Comparison of ENCODE assay signal across 1 cellular context in the genomic region with DNA sequence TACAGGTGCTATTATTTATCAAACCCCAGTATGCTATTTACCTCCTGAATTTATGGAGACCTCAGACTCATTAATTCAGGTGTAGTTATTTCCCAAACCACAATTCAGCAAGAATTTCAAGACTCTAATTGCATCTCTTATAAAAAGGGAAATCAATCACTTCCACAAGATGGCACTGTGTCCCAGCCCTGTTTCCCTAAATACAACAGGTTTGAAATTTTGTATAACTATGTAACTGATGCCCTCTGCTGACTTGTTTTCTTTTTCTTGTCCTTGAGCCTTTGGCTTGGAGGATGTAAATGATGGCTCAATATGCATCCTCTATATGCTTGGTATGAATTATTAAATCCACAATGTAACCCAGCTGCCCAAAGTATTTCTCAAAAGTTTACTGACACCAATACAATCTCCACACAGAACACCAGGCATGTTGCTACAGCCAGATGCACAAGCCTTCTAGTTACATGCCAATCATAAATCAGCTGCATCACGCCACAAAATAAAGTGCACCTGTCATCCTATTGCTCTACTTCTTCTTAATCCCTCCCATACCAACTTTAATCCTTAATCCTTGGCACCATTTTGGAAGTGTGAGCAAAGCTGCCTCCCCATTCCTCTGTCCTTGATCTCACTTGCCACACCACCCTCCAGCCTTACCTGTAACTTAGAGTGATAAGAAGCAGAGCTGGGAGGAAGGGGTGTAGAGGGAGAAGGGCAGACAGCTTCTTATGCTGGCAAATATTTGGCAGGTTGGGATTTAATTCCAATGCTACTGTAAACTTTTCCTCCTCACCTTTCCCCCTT.
TF ChIP-seq lines count a peak whose summit lies in the region.

No MANE protein-coding gene starts in this region.

TF ChIP-seq in HepG2, 621 proteins besides CTCF, POLR2A, EP300 and RAD21:
- TF ChIP-seq ZNF558 (CRISPR knock-in tag; IDR thresholded peaks at IDR 0.05; ENCODE audit: borderline replicate concordance) (no peak), RXRB (CRISPR knock-in tag; IDR thresholded peaks at IDR 0.05; ENCODE audit: borderline replicate concordance) (peak; percentile 13; the same call in 1 of the 2 replicates), ARNT (IDR thresholded peaks at IDR 0.05) (no peak), ZNF709 (CRISPR knock-in tag; IDR thresholded peaks at IDR 0.05) (no peak), PCBP1 (IDR thresholded peaks at IDR 0.05; ENCODE audit: borderline replicate concordance, low read depth, low read length) (no peak), PCBP2 (optimal IDR thresholded peaks at IDR 0.05; ENCODE audit: low read depth, low read length, poor library complexity, severe bottlenecking) (no peak), ARNTL (CRISPR knock-in tag; IDR thresholded peaks at IDR 0.05) (no peak), MYC (CRISPR knock-in tag; IDR thresholded peaks at IDR 0.05; ENCODE audit: borderline replicate concordance) (no peak), SAP130 (CRISPR knock-in tag; IDR thresholded peaks at IDR 0.05; ENCODE audit: low read depth) (0 out of 2 replicates have a peak, but pooled peaks have one; percentile 25), KAT8 (CRISPR knock-in tag; IDR thresholded peaks at IDR 0.05) (0 out of 2 replicates have a peak, but pooled peaks have one; percentile 29), RARA (CRISPR knock-in tag; IDR thresholded peaks at IDR 0.05) (no peak), ETV6 (CRISPR knock-in tag; conservative IDR thresholded peaks at IDR 0.05) (no peak), ZNF615 (CRISPR knock-in tag; IDR thresholded peaks at IDR 0.05; ENCODE audit: borderline replicate concordance) (no peak), TAF1 (CRISPR knock-in tag; IDR thresholded peaks at IDR 0.05) (no peak), SMC3 (IDR thresholded peaks at IDR 0.05; ENCODE audit: low read length) (peak; percentile 60; the same call in 1 of the 2 replicates), CHD4 (IDR thresholded peaks at IDR 0.05; ENCODE audit: borderline replicate concordance, low read length) (no peak), STAG1 (CRISPR knock-in tag; IDR thresholded peaks at IDR 0.05) (peak; percentile 88), SIN3A (IDR thresholded peaks at IDR 0.05; ENCODE audit: borderline replicate concordance, low read depth, low read length) (no peak), KLF13 (CRISPR knock-in tag; IDR thresholded peaks at IDR 0.05) (no peak), PHF8 (CRISPR knock-in tag; IDR thresholded peaks at IDR 0.05) (no peak), ZNF17 (CRISPR knock-in tag; IDR thresholded peaks at IDR 0.05) (no peak), SOX13 (IDR thresholded peaks at IDR 0.05) (no peak), SOX13 (CRISPR knock-in tag; conservative IDR thresholded peaks at IDR 0.05 in 1 of 2, IDR thresholded peaks at IDR 0.05 in 1 of 2) (no peak)
- TF ChIP-seq, protein P1, sequence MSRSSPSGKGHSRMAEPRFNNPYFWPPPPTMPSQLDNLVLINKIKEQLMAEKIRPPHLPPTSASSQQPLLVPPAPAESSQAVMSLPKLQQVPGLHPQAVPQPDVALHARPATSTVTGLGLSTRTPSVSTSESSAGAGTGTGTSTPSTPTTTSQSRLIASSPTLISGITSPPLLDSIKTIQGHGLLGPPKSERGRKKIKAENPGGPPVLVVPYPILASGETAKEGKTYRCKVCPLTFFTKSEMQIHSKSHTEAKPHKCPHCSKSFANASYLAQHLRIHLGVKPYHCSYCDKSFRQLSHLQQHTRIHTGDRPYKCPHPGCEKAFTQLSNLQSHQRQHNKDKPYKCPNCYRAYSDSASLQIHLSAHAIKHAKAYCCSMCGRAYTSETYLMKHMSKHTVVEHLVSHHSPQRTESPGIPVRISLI (CRISPR knock-in tag; IDR thresholded peaks at IDR 0.05; ENCODE audit: borderline replicate concordance): no peak
- TF ChIP-seq, protein P2, sequence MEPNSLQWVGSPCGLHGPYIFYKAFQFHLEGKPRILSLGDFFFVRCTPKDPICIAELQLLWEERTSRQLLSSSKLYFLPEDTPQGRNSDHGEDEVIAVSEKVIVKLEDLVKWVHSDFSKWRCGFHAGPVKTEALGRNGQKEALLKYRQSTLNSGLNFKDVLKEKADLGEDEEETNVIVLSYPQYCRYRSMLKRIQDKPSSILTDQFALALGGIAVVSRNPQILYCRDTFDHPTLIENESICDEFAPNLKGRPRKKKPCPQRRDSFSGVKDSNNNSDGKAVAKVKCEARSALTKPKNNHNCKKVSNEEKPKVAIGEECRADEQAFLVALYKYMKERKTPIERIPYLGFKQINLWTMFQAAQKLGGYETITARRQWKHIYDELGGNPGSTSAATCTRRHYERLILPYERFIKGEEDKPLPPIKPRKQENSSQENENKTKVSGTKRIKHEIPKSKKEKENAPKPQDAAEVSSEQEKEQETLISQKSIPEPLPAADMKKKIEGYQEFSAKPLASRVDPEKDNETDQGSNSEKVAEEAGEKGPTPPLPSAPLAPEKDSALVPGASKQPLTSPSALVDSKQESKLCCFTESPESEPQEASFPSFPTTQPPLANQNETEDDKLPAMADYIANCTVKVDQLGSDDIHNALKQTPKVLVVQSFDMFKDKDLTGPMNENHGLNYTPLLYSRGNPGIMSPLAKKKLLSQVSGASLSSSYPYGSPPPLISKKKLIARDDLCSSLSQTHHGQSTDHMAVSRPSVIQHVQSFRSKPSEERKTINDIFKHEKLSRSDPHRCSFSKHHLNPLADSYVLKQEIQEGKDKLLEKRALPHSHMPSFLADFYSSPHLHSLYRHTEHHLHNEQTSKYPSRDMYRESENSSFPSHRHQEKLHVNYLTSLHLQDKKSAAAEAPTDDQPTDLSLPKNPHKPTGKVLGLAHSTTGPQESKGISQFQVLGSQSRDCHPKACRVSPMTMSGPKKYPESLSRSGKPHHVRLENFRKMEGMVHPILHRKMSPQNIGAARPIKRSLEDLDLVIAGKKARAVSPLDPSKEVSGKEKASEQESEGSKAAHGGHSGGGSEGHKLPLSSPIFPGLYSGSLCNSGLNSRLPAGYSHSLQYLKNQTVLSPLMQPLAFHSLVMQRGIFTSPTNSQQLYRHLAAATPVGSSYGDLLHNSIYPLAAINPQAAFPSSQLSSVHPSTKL (CRISPR knock-in tag; IDR thresholded peaks at IDR 0.05): peak; percentile 45
- TF ChIP-seq, protein P3, sequence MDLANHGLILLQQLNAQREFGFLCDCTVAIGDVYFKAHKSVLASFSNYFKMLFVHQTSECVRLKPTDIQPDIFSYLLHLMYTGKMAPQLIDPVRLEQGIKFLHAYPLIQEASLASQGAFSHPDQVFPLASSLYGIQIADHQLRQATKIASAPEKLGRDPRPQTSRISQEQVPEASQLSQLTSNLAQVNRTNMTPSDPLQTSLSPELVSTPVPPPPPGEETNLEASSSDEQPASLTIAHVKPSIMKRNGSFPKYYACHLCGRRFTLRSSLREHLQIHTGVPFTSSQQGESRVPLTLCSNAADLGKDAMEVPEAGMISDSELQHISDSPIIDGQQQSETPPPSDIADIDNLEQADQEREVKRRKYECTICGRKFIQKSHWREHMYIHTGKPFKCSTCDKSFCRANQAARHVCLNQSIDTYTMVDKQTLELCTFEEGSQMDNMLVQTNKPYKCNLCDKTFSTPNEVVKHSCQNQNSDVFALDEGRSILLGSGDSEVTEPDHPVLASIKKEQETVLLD (CRISPR knock-in tag; IDR thresholded peaks at IDR 0.05; ENCODE audit: low read depth): no peak
- TF ChIP-seq, protein P4, sequence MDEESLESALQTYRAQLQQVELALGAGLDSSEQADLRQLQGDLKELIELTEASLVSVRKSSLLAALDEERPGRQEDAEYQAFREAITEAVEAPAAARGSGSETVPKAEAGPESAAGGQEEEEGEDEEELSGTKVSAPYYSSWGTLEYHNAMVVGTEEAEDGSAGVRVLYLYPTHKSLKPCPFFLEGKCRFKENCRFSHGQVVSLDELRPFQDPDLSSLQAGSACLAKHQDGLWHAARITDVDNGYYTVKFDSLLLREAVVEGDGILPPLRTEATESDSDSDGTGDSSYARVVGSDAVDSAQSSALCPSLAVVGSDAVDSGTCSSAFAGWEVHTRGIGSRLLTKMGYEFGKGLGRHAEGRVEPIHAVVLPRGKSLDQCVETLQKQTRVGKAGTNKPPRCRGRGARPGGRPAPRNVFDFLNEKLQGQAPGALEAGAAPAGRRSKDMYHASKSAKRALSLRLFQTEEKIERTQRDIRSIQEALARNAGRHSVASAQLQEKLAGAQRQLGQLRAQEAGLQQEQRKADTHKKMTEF (CRISPR knock-in tag; IDR thresholded peaks at IDR 0.05): 0 out of 2 replicates have a peak, but pooled peaks have one; percentile 20
- TF ChIP-seq, protein P5, sequence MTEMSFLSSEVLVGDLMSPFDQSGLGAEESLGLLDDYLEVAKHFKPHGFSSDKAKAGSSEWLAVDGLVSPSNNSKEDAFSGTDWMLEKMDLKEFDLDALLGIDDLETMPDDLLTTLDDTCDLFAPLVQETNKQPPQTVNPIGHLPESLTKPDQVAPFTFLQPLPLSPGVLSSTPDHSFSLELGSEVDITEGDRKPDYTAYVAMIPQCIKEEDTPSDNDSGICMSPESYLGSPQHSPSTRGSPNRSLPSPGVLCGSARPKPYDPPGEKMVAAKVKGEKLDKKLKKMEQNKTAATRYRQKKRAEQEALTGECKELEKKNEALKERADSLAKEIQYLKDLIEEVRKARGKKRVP (CRISPR knock-in tag; IDR thresholded peaks at IDR 0.05): peak in 1 of 2 experiments; percentile 29; a peak in 1 of 4 replicates
- TF ChIP-seq, protein P6, sequence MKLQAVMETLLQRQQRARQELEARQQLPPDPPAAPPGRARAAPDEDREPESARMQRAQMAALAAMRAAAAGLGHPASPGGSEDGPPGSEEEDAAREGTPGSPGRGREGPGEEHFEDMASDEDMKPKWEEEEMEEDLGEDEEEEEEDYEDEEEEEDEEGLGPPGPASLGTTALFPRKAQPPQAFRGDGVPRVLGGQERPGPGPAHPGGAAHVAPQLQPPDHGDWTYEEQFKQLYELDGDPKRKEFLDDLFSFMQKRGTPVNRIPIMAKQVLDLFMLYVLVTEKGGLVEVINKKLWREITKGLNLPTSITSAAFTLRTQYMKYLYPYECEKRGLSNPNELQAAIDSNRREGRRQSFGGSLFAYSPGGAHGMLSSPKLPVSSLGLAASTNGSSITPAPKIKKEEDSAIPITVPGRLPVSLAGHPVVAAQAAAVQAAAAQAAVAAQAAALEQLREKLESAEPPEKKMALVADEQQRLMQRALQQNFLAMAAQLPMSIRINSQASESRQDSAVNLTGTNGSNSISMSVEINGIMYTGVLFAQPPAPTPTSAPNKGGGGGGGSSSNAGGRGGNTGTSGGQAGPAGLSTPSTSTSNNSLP (IDR thresholded peaks at IDR 0.05; ENCODE audit: low read depth, low read length): peak; percentile 40; the same call in 1 of the 2 replicates
